In the genomic region with DNA sequence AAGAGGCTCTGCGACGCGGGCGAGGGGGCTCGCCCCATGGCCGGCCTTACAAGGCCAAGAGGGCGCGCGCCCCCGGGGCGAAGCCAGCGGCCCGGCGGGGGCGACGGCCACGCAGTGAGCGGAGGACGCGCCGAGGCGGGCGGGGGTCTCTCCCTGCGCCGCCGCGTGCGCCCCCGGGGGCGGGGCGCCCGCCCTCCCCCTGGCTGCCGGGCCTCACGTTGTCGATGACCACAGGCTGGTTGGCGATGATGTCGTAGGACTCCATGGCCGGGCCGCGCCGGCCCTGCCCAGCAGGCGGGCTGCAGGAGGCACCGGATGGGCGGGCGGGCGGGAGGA, we compare ENCODE assay signal across 8 cellular contexts. TPM values are rescaled to one million over a fixed set of nuclear protein-coding genes. Genes with fewer than 3 reads are reported as not detected.
DNase-seq lines count a peak whose midpoint lies in the region; ATAC-seq and TF ChIP-seq lines count a peak whose summit lies in the region.

No MANE protein-coding gene starts in this region.

- POLR2A ChIA-PET in BJ (lab: Charles Lee), result interaction anchor here (1.2 kb wide), 1 partner anchor 18 kb away, joined by 8 read pairs; a partner anchor contains a TSS
- POLR2A ChIA-PET in MCF 10A (lab: Yijun Ruan, JAX), result interaction anchor here (1.1 to 5.0 kb wide), 6 partner anchors 12 to 73 kb away, joined by 6 to 150 read pairs (median 22); a partner anchor contains a TSS

- TF ChIP-seq CTCF in BJ (IDR thresholded peaks at IDR 0.05; ENCODE audit: insufficient read depth, low read depth, low read length), result no peak
- TF ChIP-seq CTCF in HFFc6 (IDR thresholded peaks at IDR 0.05), result no peak
- no peak for TF ChIP-seq CTCF in MCF 10A (IDR thresholded peaks at IDR 0.05; ENCODE audit: unreplicated experiment)

- H3K9me3 Mint-ChIP-seq in HFFc6 (no peaks in the 10 kb centered on the region), MCF 10A (ENCODE audit: unreplicated experiment) (no peaks in the 10 kb centered on the region)

- no peak for ATAC-seq in left lobe of liver

- no peaks in the 10 kb centered on the region for H3K27me3 ChIP-seq in BJ (ENCODE audit: control insufficient read depth, insufficient read depth, low read length)
- H3K27me3 ChIP-seq in muscle layer of duodenum (ENCODE audit: low read depth, low read length), result no peaks in the 10 kb centered on the region

- H3K4me3 ChIP-seq in BJ (ENCODE audit: low read depth, low read length), result peak overlapping the region; percentile 62
- peak overlapping the region; percentile 77 to 79 for H3K4me3 ChIP-seq in muscle layer of duodenum (ENCODE audit: low read depth in 1 of 2, low read length in 2 of 2)

- no TSS peak for BruUV-seq in MCF 10A (replicated peaks; lab: Mats Ljungman, UMichigan)

- peaks cover 31% of the 10 kb centered on the region for H3K4me1 Mint-ChIP-seq in HFFc6 (ENCODE audit: low read depth)
- peaks cover 9% of the 10 kb centered on the region for H3K4me1 Mint-ChIP-seq in MCF 10A (ENCODE audit: insufficient read depth, unreplicated experiment)

- CTCF ChIA-PET in BJ (lab: Yijun Ruan, JAX) (interaction anchor here (0.9 to 4.7 kb wide), 5 partner anchors 10 to 73 kb away, joined by 3 to 37 read pairs (median 7); no protein-coding TSS in a partner anchor), MCF 10A (lab: Yijun Ruan, JAX) (interaction anchor here (0.6 to 5.3 kb wide), 6 partner anchors 9 to 143 kb away, joined by 3 to 65 read pairs (median 4); a partner anchor contains a TSS)

- H3K36me3 ChIP-seq in BJ (ENCODE audit: control insufficient read depth, insufficient read depth, low read length), result peaks cover 9% of the 10 kb centered on the region
- H3K36me3 ChIP-seq in muscle layer of duodenum (ENCODE audit: control insufficient read depth in 1 of 2, insufficient read depth in 2 of 2, low read length in 2 of 2), result peaks cover 5 to 20% of the 10 kb centered on the region in 2 donors

- no peaks in the 10 kb centered on the region for H3K9me3 ChIP-seq in muscle layer of duodenum (ENCODE audit: control insufficient read depth in 1 of 2, low read length in 2 of 2)

- H3K4me1 ChIP-seq in muscle layer of duodenum (ENCODE audit: control insufficient read depth in 1 of 2, insufficient read depth in 2 of 2, low read length in 2 of 2), result peaks cover 8 to 31% of the 10 kb centered on the region in 2 donors

- H3K27me3 Mint-ChIP-seq in HFFc6 (ENCODE audit: insufficient read depth), result no peaks in the 10 kb centered on the region; the same call in none of the 2 replicates
- H3K27me3 Mint-ChIP-seq in MCF 10A (ENCODE audit: insufficient read depth, unreplicated experiment), result no peaks in the 10 kb centered on the region

- H3K4me3 Mint-ChIP-seq in HFFc6, result peak overlapping the region; percentile 91
- H3K4me3 Mint-ChIP-seq in MCF 10A (ENCODE audit: unreplicated experiment), result peak overlapping the region; percentile 88

- intact Hi-C loops in MCF 10A (cut with micrococcal nuclease), result no loop called here

- peak overlapping the region; percentile 93 for H3K27ac ChIP-seq in muscle layer of duodenum (ENCODE audit: low read length)

- no peaks in the 10 kb centered on the region for H3K36me3 Mint-ChIP-seq in HFFc6 (ENCODE audit: low read depth)
- H3K36me3 Mint-ChIP-seq in MCF 10A (ENCODE audit: insufficient read depth, unreplicated experiment), result peaks cover 9% of the 10 kb centered on the region

- no peak for DNase-seq in BJ (ENCODE audit: low read depth)
- no peak for DNase-seq in HFFc6
- DNase-seq in MCF 10A (ENCODE audit: unreplicated experiment), result no peak
- DNase-seq in NCI-H526 treated with DMSO at 0.1 percent for 48 hours (lab: John Stamatoyannopoulos, UW), result no peak
- no peak for DNase-seq in stimulated activated CD4-positive, alpha-beta T cell treated with anti-CD3 and anti-CD28 coated beads, Interleukin-2, amount 100 ng/mL, for 48 hours
- DNase-seq in left lobe of liver (ENCODE audit: low spot score), result no peak
- DNase-seq in D341Med (ENCODE audit: low spot score), result no peak

- peak overlapping the region; percentile 96 for H3K27ac Mint-ChIP-seq in HFFc6
- H3K27ac Mint-ChIP-seq in MCF 10A (ENCODE audit: low read depth, unreplicated experiment), result peak overlapping the region; percentile 93

RNA-seq across cellular contexts. Expression of a gene that starts 0.2 kb away (rescaled TPM):
- 48.4 and 64.6 TPM in 2 replicates for polyA plus RNA-seq in BJ (2011; rRNA removed)
- polyA minus RNA-seq in BJ (2011; rRNA and poly(A)+ RNA removed), result 43.6 and 70.3 TPM in 2 replicates
- total RNA-seq in HFFc6 (2021; fragmentation: NEBNext Ultra II Directional; extraction: Animal tissue kit (Norgen Biotek cat#: 25700)), result 10 to 100 TPM; 63.9 to 76.2 (median 69.2) TPM
- total RNA-seq in MCF 10A (2022) (56.8 and 63.7 TPM in 2 replicates), left lobe of liver (38.9 TPM)

RNA-seq across cellular contexts. Expression of a gene that starts 5.9 kb away (rescaled TPM):
- polyA plus RNA-seq in BJ (2011; rRNA removed), result 2.6 and 2.7 TPM in 2 replicates
- 2.0 and 2.6 TPM in 2 replicates for polyA minus RNA-seq in BJ (2011; rRNA and poly(A)+ RNA removed)
- total RNA-seq in HFFc6 (2021; fragmentation: NEBNext Ultra II Directional; extraction: Animal tissue kit (Norgen Biotek cat#: 25700)), result 1 to 10 TPM in 4 of 6 experiments, under 1 TPM in 2; 0.88 to 2.6 (median 1.2) TPM
- total RNA-seq in MCF 10A (2022) (5.3 and 7.6 TPM in 2 replicates), left lobe of liver (11.7 TPM)

RNA-seq across cellular contexts. Expression of a gene that starts 17.7 kb away (rescaled TPM):
- polyA plus RNA-seq in BJ (2011; rRNA removed), result 339 and 358 TPM in 2 replicates
- polyA minus RNA-seq in BJ (2011; rRNA and poly(A)+ RNA removed), result 21.3 and 32.1 TPM in 2 replicates
- total RNA-seq in HFFc6 (2021; fragmentation: NEBNext Ultra II Directional; extraction: Animal tissue kit (Norgen Biotek cat#: 25700)), result 100 to 1,000 TPM; 162 to 215 (median 182) TPM
- total RNA-seq in MCF 10A (2022), result 272 and 284 TPM in 2 replicates
- total RNA-seq in left lobe of liver, result 215 TPM

RNA-seq across cellular contexts. Expression of a gene that starts 49.8 kb away (rescaled TPM):
- 0.10 and 0.16 TPM in 2 replicates for polyA plus RNA-seq in BJ (2011; rRNA removed)
- polyA minus RNA-seq in BJ (2011; rRNA and poly(A)+ RNA removed), result not detected in 2 replicates
- total RNA-seq in HFFc6 (2021; fragmentation: NEBNext Ultra II Directional; extraction: Animal tissue kit (Norgen Biotek cat#: 25700)), result not detected
- not detected in 2 replicates for total RNA-seq in MCF 10A (2022)
- 1.5 TPM for total RNA-seq in left lobe of liver
